Comparison of ENCODE assay signal across 21 cellular contexts in genomic region chr1:244180256-244180655, GRCh38.
"Had no signal": no experiment of that assay in that cellular context is flagged by ENCODE, and none has a peak within 500 bp of the region (broad histone marks: within the 10 kb centered on the region; RNA-seq: fewer than 3 reads in every experiment).

No MANE protein-coding gene starts in this region.

- ATAC-seq: body of pancreas; esophagus mucosa; left lung; natural killer cell; stimulated activated naive CD8-positive, alpha-beta T cell treated with anti-CD3 and anti-CD28 coated beads, Interleukin-15, amount 100 ng/mL, for 72 hours; WTC11 had no signal

- H3K4me3 Mint-ChIP-seq: activated naive CD8-positive, alpha-beta T cell treated with anti-CD3 and anti-CD28 coated beads for 36 hours; dendritic cell treated with granulocyte-macrophage colony-stimulating factor and Interleukin-4, amounts not matched to agents 40 ng/mL and 50 ng/mL, for 4 days; natural killer cell; stimulated activated naive CD8-positive, alpha-beta T cell treated with anti-CD3 and anti-CD28 coated beads, Interleukin-15, amount 100 ng/mL, for 72 hours; WTC11 had no signal

- H3K27ac Mint-ChIP-seq: activated naive CD8-positive, alpha-beta T cell treated with anti-CD3 and anti-CD28 coated beads for 36 hours; dendritic cell treated with granulocyte-macrophage colony-stimulating factor and Interleukin-4, amounts not matched to agents 40 ng/mL and 50 ng/mL, for 4 days; natural killer cell; WTC11 had no signal

- H3K36me3 ChIP-seq: left lung, neutrophil, ovary, prostate gland, right atrium auricular region, tibial nerve had no signal

- H3K9me3 ChIP-seq: body of pancreas, left lung, neutrophil, ovary, prostate gland, right atrium auricular region, tibial nerve had no signal

- H3K4me1 Mint-ChIP-seq: activated naive CD8-positive, alpha-beta T cell treated with anti-CD3 and anti-CD28 coated beads for 36 hours; natural killer cell; stimulated activated naive CD8-positive, alpha-beta T cell treated with anti-CD3 and anti-CD28 coated beads, Interleukin-15, amount 100 ng/mL, for 72 hours had no signal

- DNase-seq: activated naive CD8-positive, alpha-beta T cell treated with anti-CD3 and anti-CD28 coated beads for 36 hours; activated T-cell treated with anti-CD3 and anti-CD28 coated beads, Interleukin-2, amount 50 U/mL, for 1 hour; amygdala; body of pancreas; effector CD8-positive, alpha-beta T cell; kidney glomerular epithelial cell; left lung; midbrain; natural killer cell; ovary; stimulated activated CD4-positive, alpha-beta T cell treated with anti-CD3 and anti-CD28 coated beads, Interleukin-4, amount 100 ng/mL, for 4 hours; stimulated activated naive CD8-positive, alpha-beta T cell treated with anti-CD3 and anti-CD28 coated beads, Interleukin-15, amount 100 ng/mL, for 72 hours; T-helper 9 cell had no signal

- H3K27me3 Mint-ChIP-seq: activated naive CD8-positive, alpha-beta T cell treated with anti-CD3 and anti-CD28 coated beads for 36 hours; stimulated activated naive CD8-positive, alpha-beta T cell treated with anti-CD3 and anti-CD28 coated beads, Interleukin-15, amount 100 ng/mL, for 72 hours had no signal

- H3K9me3 Mint-ChIP-seq: activated naive CD8-positive, alpha-beta T cell treated with anti-CD3 and anti-CD28 coated beads for 36 hours; dendritic cell treated with granulocyte-macrophage colony-stimulating factor and Interleukin-4, amounts not matched to agents 40 ng/mL and 50 ng/mL, for 4 days; natural killer cell; stimulated activated naive CD8-positive, alpha-beta T cell treated with anti-CD3 and anti-CD28 coated beads, Interleukin-15, amount 100 ng/mL, for 72 hours; WTC11 had no signal

- H3K36me3 Mint-ChIP-seq: activated naive CD8-positive, alpha-beta T cell treated with anti-CD3 and anti-CD28 coated beads for 36 hours; natural killer cell; WTC11 had no signal

- H3K4me1 ChIP-seq: left lung, right atrium auricular region, tibial nerve had no signal

- H3K27ac ChIP-seq: body of pancreas, left lung, neutrophil, ovary, prostate gland, right atrium auricular region, tibial nerve had no signal

- H3K27me3 ChIP-seq: body of pancreas, left lung, neutrophil, ovary, right atrium auricular region, tibial nerve had no signal

- H3K4me3 ChIP-seq: body of pancreas, left lung, lung, ovary, prostate gland, right atrium auricular region, tibial nerve had no signal
